9 cellular contexts compared by ENCODE assay signal in genomic region chr3:42490243-42490642, GRCh38. TPM values are rescaled to one million over a fixed set of nuclear protein-coding genes. Genes with fewer than 3 reads are reported as not detected.
DNase-seq lines count a peak whose midpoint lies in the region; ATAC-seq and TF ChIP-seq lines count a peak whose summit lies in the region.
"Had no signal": no experiment of that assay in that cellular context is flagged by ENCODE, and none has a peak within 500 bp of the region (broad histone marks: within the 10 kb centered on the region; RNA-seq: fewer than 3 reads in every experiment).

No MANE protein-coding gene starts in this region.

- H3K27ac Mint-ChIP-seq in MCF 10A (ENCODE audit: low read depth, unreplicated experiment) (no peak overlapping the region), naive B cell (peak overlapping the region in 5 of 6 donors; percentile 32 to 92 (median 65))
- no peak overlapping the region for H3K27ac Mint-ChIP-seq in activated T-helper 2 cell treated with anti-CD3 and anti-CD28 coated beads, Interferon-gamma antibody, Interleukin-2, Interleukin-4, amounts not matched to agents 10 μg/mL and 5 μg/mL and 100 μg/mL, durations not matched to agents 14 hours and 24 hours and 36 hours

- peak overlapping the region; percentile 34; the same call in 1 of the 2 replicates for H3K9ac ChIP-seq in Karpas-422 (ENCODE audit: low read length)
- no peak overlapping the region for H3K9ac ChIP-seq in SK-N-SH

- H3K79me2 ChIP-seq in Karpas-422 (ENCODE audit: low read length) (no peaks in the 10 kb centered on the region), SK-N-SH (ENCODE audit: insufficient read depth) (no peaks in the 10 kb centered on the region)

- no peak for TF ChIP-seq RAD21 in SK-N-SH (IDR thresholded peaks at IDR 0.05; ENCODE audit: low read length)

- H3K4me1 ChIP-seq in Karpas-422 (ENCODE audit: low read length) (peaks cover 44% of the 10 kb centered on the region), SK-N-SH (ENCODE audit: control insufficient read depth in 1 of 2, insufficient read depth in 2 of 2, low read depth in 1 of 2, low read length in 1 of 2) (peaks cover 0 to 5% of the 10 kb centered on the region in 2 experiments; a peak in 1 of 4 replicates)

- no TSS peak for BruUV-seq in MCF 10A (replicated peaks; lab: Mats Ljungman, UMichigan)

- no peak overlapping the region for H2AFZ ChIP-seq in Karpas-422 (ENCODE audit: low read length)
- no peak overlapping the region for H2AFZ ChIP-seq in SK-N-SH (ENCODE audit: low read depth)

- H3K27me3 Mint-ChIP-seq in MCF 10A (ENCODE audit: insufficient read depth, unreplicated experiment) (peaks cover 3% of the 10 kb centered on the region), naive B cell (no peaks in the 10 kb centered on the region)
- H3K27me3 Mint-ChIP-seq in activated T-helper 2 cell treated with anti-CD3 and anti-CD28 coated beads, Interferon-gamma antibody, Interleukin-2, Interleukin-4, amounts not matched to agents 10 μg/mL and 5 μg/mL and 100 μg/mL, durations not matched to agents 14 hours and 24 hours and 36 hours (ENCODE audit: low read depth) = peaks cover 10% of the 10 kb centered on the region

- H3K4me1 Mint-ChIP-seq in MCF 10A (ENCODE audit: insufficient read depth, unreplicated experiment) = peaks cover 16% of the 10 kb centered on the region
- H3K4me1 Mint-ChIP-seq in naive B cell = peaks cover 33 to 64% (median 57%) of the 10 kb centered on the region in 3 donors
- no peaks in the 10 kb centered on the region for H3K4me1 Mint-ChIP-seq in activated T-helper 2 cell treated with anti-CD3 and anti-CD28 coated beads, Interferon-gamma antibody, Interleukin-2, Interleukin-4, amounts not matched to agents 10 μg/mL and 5 μg/mL and 100 μg/mL, durations not matched to agents 14 hours and 24 hours and 36 hours (ENCODE audit: low read depth)

- TF ChIP-seq CTCF in MCF 10A (IDR thresholded peaks at IDR 0.05; ENCODE audit: unreplicated experiment) (no peak), SK-N-SH (IDR thresholded peaks at IDR 0.05) (no peak)

- peak; percentile 90 for DNase-seq in Karpas-422
- DNase-seq in MCF 10A (ENCODE audit: unreplicated experiment) = peak; percentile 83
- peak; percentile 56 for DNase-seq in naive B cell
- DNase-seq in SK-N-SH = no peak
- DNase-seq in activated T-helper 2 cell treated with anti-CD3 and anti-CD28 coated beads, Interferon-gamma antibody, Interleukin-2, Interleukin-4, amounts not matched to agents 10 μg/mL and 5 μg/mL and 100 μg/mL, durations not matched to agents 14 hours and 24 hours and 36 hours (ENCODE audit: low spot score) = no peak
- no peak for DNase-seq in activated naive CD4-positive, alpha-beta T cell (lab: John Stamatoyannopoulos, UW)

- intact Hi-C loops in MCF 10A (cut with micrococcal nuclease) = no loop called here
- intact Hi-C loops in activated T-helper 2 cell treated with anti-CD3 and anti-CD28 coated beads, Interferon-gamma antibody, Interleukin-2, Interleukin-4, amounts not matched to agents 10 μg/mL and 5 μg/mL and 100 μg/mL, durations not matched to agents 14 hours and 24 hours and 36 hours (cut with micrococcal nuclease) = no loop called here

- H3K9me3 Mint-ChIP-seq in MCF 10A (ENCODE audit: unreplicated experiment) (no peaks in the 10 kb centered on the region), naive B cell (peaks cover 0 to 3% (median 0%) of the 10 kb centered on the region in 7 donors)
- no peaks in the 10 kb centered on the region for H3K9me3 Mint-ChIP-seq in activated T-helper 2 cell treated with anti-CD3 and anti-CD28 coated beads, Interferon-gamma antibody, Interleukin-2, Interleukin-4, amounts not matched to agents 10 μg/mL and 5 μg/mL and 100 μg/mL, durations not matched to agents 14 hours and 24 hours and 36 hours

- H4K20me1 ChIP-seq in Karpas-422 (ENCODE audit: insufficient read depth, low read depth, low read length) = no peaks in the 10 kb centered on the region
- H4K20me1 ChIP-seq in SK-N-SH (ENCODE audit: insufficient read depth) = no peaks in the 10 kb centered on the region

- H3K9me2 ChIP-seq in Karpas-422 (replicated peaks; ENCODE audit: insufficient read depth, low read length) (no peaks in the 10 kb centered on the region), SK-N-SH (no peaks in the 10 kb centered on the region)

- POLR2A ChIA-PET in MCF 10A (lab: Yijun Ruan, JAX) = interaction anchor here (0.8 to 1.2 kb wide), 2 partner anchors 12 to 178 kb away, joined by 3 to 4 read pairs; partner anchors contain the start of gene VIPR1
- POLR2A ChIA-PET in SK-N-SH (lab: Yijun Ruan, JAX) = no interaction called here

- CTCF ChIA-PET in MCF 10A (lab: Yijun Ruan, JAX) (interaction anchor here (0.5 to 1.5 kb wide), 7 partner anchors 12 to 257 kb away, joined by 3 to 6 read pairs (median 5); partner anchors contain the start of gene VIPR1), SK-N-SH (lab: Yijun Ruan, JAX) (interaction anchor here (1.0 to 1.5 kb wide), 3 partner anchors 12 to 57 kb away, joined by 4 to 7 read pairs (median 4); partner anchors contain the start of gene VIPR1)

- ATAC-seq in GM18502 (IDR thresholded peaks at IDR 0.05; ENCODE audit: poor library complexity, unreplicated experiment) = peak; percentile 96
- ATAC-seq in GM21737 (IDR thresholded peaks at IDR 0.05; ENCODE audit: unreplicated experiment) = peak; percentile 96
- ATAC-seq in naive B cell (ENCODE audit: low read depth in 2 of 2) = peak; percentile 95 to 96

- TF ChIP-seq EP300 in SK-N-SH (IDR thresholded peaks at IDR 0.05; ENCODE audit: borderline replicate concordance in 1 of 2, low read depth in 1 of 2, low read length in 1 of 2) = no peak

- no peaks in the 10 kb centered on the region for H3K27me3 ChIP-seq in Karpas-422 (ENCODE audit: low read length)
- no peaks in the 10 kb centered on the region for H3K27me3 ChIP-seq in SK-N-SH (ENCODE audit: insufficient read depth)

- H3K36me3 Mint-ChIP-seq in MCF 10A (ENCODE audit: insufficient read depth, unreplicated experiment) = no peaks in the 10 kb centered on the region
- no peaks in the 10 kb centered on the region for H3K36me3 Mint-ChIP-seq in naive B cell
- H3K36me3 Mint-ChIP-seq in activated T-helper 2 cell treated with anti-CD3 and anti-CD28 coated beads, Interferon-gamma antibody, Interleukin-2, Interleukin-4, amounts not matched to agents 10 μg/mL and 5 μg/mL and 100 μg/mL, durations not matched to agents 14 hours and 24 hours and 36 hours (ENCODE audit: low read depth) = no peaks in the 10 kb centered on the region

- H3K4me3 ChIP-seq in Karpas-422 (ENCODE audit: low read length) (peak overlapping the region; percentile 30; the same call in 1 of the 2 replicates), SK-N-SH (ENCODE audit: low read depth in 2 of 2, low read length in 1 of 2) (no peak overlapping the region)

- H3K9me3 ChIP-seq in Karpas-422 (ENCODE audit: low read length) = no peaks in the 10 kb centered on the region
- no peaks in the 10 kb centered on the region for H3K9me3 ChIP-seq in SK-N-SH

- peak overlapping the region; percentile 61 for H3K27ac ChIP-seq in Karpas-422 (ENCODE audit: low read length)
- H3K27ac ChIP-seq in SK-N-SH (ENCODE audit: low read depth in 2 of 2, low read length in 1 of 2) = no peak overlapping the region

- no peaks in the 10 kb centered on the region for H3F3A ChIP-seq in SK-N-SH (replicated peaks; ENCODE audit: insufficient read depth)

- 51% methylated on average over 5 of the region's 5 CpGs for WGBS in SK-N-SH (ENCODE audit: low lambda C conversion rate)

- H3K36me3 ChIP-seq in Karpas-422 (ENCODE audit: insufficient read depth, low read length) (no peaks in the 10 kb centered on the region), SK-N-SH (replicated peaks in 1 of 2; ENCODE audit: control insufficient read depth in 1 of 2, insufficient read depth in 2 of 2, low read length in 1 of 2) (no peaks in the 10 kb centered on the region)

- H3K4me3 Mint-ChIP-seq in MCF 10A (ENCODE audit: unreplicated experiment) (no peak overlapping the region), naive B cell (peak overlapping the region in 7 of 8 donors; percentile 29 to 85 (median 69))
- H3K4me3 Mint-ChIP-seq in activated T-helper 2 cell treated with anti-CD3 and anti-CD28 coated beads, Interferon-gamma antibody, Interleukin-2, Interleukin-4, amounts not matched to agents 10 μg/mL and 5 μg/mL and 100 μg/mL, durations not matched to agents 14 hours and 24 hours and 36 hours (ENCODE audit: low read depth) = no peak overlapping the region

- H3K4me2 ChIP-seq in Karpas-422 (ENCODE audit: low read depth, low read length, poor library complexity, severe bottlenecking) (peak overlapping the region; percentile 57), SK-N-SH (no peak overlapping the region)

TF ChIP-seq in SK-N-SH, 30 proteins besides CTCF, POLR2A, EP300 and RAD21:
- no peak for TF ChIP-seq JUND (IDR thresholded peaks at IDR 0.05)

RNA-seq across cellular contexts. Expression of gene VIPR1, which starts 12.2 kb away (rescaled TPM):
- total RNA-seq in Karpas-422 (2014; rRNA removed; shearing (Covaris generic); ENCODE audit: low replicate concordance) = 0.41 and 2.5 TPM in 2 replicates
- total RNA-seq in MCF 10A (2022) = 0.28 and 0.54 TPM in 2 replicates
- polyA plus RNA-seq in naive B cell (ENCODE audit: low read depth in 6 of 6) (1 to 10 TPM in 2 of 6 donors, under 1 TPM in 3, not detected in 1; 0.57 to 3.0 (median 0.69) TPM), SK-N-SH (2012; rRNA removed) (not detected in 2 replicates)
- polyA plus RNA-seq in SK-N-SH (2012; cell fraction: cytosol; rRNA removed) = not detected in 2 replicates
- 0.04 and 0.07 TPM in 2 replicates for polyA plus RNA-seq in SK-N-SH (2012; cell fraction: nucleus; rRNA removed)
- 0.51 and 0.52 TPM in 2 replicates for total RNA-seq in activated T-helper 2 cell treated with anti-CD3 and anti-CD28 coated beads, Interferon-gamma antibody, Interleukin-2, Interleukin-4, amounts not matched to agents 10 μg/mL and 5 μg/mL and 100 μg/mL, durations not matched to agents 14 hours and 24 hours and 36 hours
- total RNA-seq: fibroblast of lung had no signal

Comparison
In these comparisons a context has a peak if more than half of its experiments do, and no peak if none do; other contexts are left out.
1. DNase-seq: peak in Karpas-422 (single experiment), MCF 10A (single experiment) and naive B cell (single experiment); none in SK-N-SH (single experiment), activated T-helper 2 cell treated with anti-CD3 and anti-CD28 coated beads, Interferon-gamma antibody, Interleukin-2, Interleukin-4, amounts not matched to agents 10 μg/mL and 5 μg/mL and 100 μg/mL, durations not matched to agents 14 hours and 24 hours and 36 hours (single experiment) and activated naive CD4-positive, alpha-beta T cell (0 of 4).
2. H3K27ac Mint-ChIP-seq: peak in naive B cell (5 of 6); none in MCF 10A (single experiment) and activated T-helper 2 cell treated with anti-CD3 and anti-CD28 coated beads, Interferon-gamma antibody, Interleukin-2, Interleukin-4, amounts not matched to agents 10 μg/mL and 5 μg/mL and 100 μg/mL, durations not matched to agents 14 hours and 24 hours and 36 hours (single experiment).
3. H3K4me3 Mint-ChIP-seq: peak in naive B cell (7 of 8); none in MCF 10A (single experiment) and activated T-helper 2 cell treated with anti-CD3 and anti-CD28 coated beads, Interferon-gamma antibody, Interleukin-2, Interleukin-4, amounts not matched to agents 10 μg/mL and 5 μg/mL and 100 μg/mL, durations not matched to agents 14 hours and 24 hours and 36 hours (single experiment).
4. Peak in every context shown above with its lines, with median percentiles within 50 percentile points of each other: ATAC-seq.